ENCODE assay signal across 8 cellular contexts in the genomic region with DNA sequence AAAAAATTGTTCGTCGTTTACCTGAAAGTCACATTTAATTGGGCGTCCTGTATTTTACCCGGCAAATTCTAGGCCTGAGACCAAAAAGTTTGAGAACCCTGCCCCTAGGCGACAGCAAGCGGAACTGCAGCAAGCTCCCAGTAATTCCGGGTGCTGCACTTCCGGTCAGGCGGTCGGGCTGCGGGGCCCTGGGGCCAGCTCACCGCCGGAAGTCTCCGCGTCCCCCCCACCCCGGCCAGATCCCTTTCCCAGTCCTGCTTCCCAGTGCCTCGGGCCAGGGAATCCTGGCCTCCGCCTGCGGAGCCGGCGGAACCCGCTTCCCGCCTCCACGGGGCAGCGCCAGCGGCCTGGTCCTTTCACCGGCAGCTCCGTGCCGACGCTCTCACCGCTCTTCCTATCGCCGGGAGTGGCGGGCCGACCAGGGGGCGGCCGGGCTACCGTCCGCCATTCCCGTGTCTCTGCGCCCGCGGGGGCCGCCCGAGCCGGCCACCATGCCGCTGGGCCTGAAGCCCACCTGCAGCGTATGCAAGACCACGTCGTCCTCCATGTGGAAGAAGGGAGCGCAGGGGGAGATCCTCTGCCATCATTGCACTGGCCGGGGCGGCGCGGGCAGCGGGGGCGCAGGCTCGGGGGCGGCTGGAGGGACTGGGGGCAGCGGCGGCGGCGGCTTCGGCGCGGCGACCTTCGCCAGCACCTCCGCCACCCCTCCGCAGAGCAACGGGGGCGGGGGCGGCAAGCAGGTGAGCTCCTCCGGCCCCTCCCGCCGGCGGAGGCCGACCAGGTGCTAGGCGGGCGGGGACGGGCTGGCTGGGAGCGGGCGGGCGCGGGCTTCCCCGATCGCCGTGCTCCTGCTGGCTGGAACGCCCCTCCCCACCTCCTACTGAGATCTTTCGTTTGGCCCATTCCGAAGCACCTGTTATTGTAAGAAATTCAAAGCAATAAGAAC. TPM values are rescaled to one million over a fixed set of nuclear protein-coding genes. Genes with fewer than 3 reads are reported as not detected.
DNase-seq lines count a peak whose midpoint lies in the region; ATAC-seq and TF ChIP-seq lines count a peak whose summit lies in the region.

A gene with protein sequence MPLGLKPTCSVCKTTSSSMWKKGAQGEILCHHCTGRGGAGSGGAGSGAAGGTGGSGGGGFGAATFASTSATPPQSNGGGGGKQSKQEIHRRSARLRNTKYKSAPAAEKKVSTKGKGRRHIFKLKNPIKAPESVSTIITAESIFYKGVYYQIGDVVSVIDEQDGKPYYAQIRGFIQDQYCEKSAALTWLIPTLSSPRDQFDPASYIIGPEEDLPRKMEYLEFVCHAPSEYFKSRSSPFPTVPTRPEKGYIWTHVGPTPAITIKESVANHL (plus strand): TSS at position 244 of the 946 bp plus-strand sequence. CDS start 248 bp downstream, at position 492.

- peak; percentile 88 for ATAC-seq in GM19395 (IDR thresholded peaks at IDR 0.05; ENCODE audit: unreplicated experiment)
- peak; percentile 79 for ATAC-seq in HG03565 (IDR thresholded peaks at IDR 0.05; ENCODE audit: unreplicated experiment)

- peak; percentile 95 to 96 for TF ChIP-seq RAD21 in liver (IDR thresholded peaks at IDR 0.05)

- DNase-seq in CD4-positive, alpha-beta memory T cell = peak; percentile 81 to 86 (median 84)
- DNase-seq in NCI-H748 treated with DMSO at 0.1 percent for 48 hours (lab: John Stamatoyannopoulos, UW) (peak; percentile 91), dermis microvascular lymphatic vessel endothelial cell (ENCODE audit: low read depth in 2 of 2) (peak; percentile 86 to 93)
- DNase-seq in activated CD4-positive, alpha-beta T cell treated with anti-CD3 and anti-CD28 coated beads, Interleukin-2, amount 50 U/mL, for 48 hours = peak; percentile 76 to 85
- DNase-seq in stimulated activated CD4-positive, alpha-beta T cell treated with anti-CD3 and anti-CD28 coated beads, Interleukin-4, amount 100 ng/mL, for 24 hours = peak; percentile 86

- POLR2A ChIA-PET in CD4-positive, alpha-beta memory T cell (lab: Charles Lee; ENCODE audit: partially characterized antibody) = interaction anchor here (0.6 to 4.6 kb wide), 21 partner anchors 11 to 785 kb away, joined by 3 to 63 read pairs (median 6); a partner anchor contains a TSS

- H3K9me3 ChIP-seq in CD4-positive, alpha-beta memory T cell (ENCODE audit: control insufficient read depth in 1 of 2, low read length in 2 of 2) = no peaks in the 10 kb centered on the region
- no peaks in the 10 kb centered on the region for H3K9me3 ChIP-seq in liver (ENCODE audit: control insufficient read depth in 4 of 4, low read length in 3 of 4)

- peak within 1 kb of the TSS; percentile 92 to 98 (median 94) for H3K4me3 Mint-ChIP-seq in CD4-positive, alpha-beta memory T cell

- H3K9me3 Mint-ChIP-seq in CD4-positive, alpha-beta memory T cell = no peaks in the 10 kb centered on the region

- peaks cover 7 to 24% (median 13%) of the 10 kb centered on the region in 4 donors for H3K4me1 Mint-ChIP-seq in CD4-positive, alpha-beta memory T cell

- H3K27me3 Mint-ChIP-seq in CD4-positive, alpha-beta memory T cell = no peaks in the 10 kb centered on the region

- peak; percentile 99 for TF ChIP-seq CTCF in liver (IDR thresholded peaks at IDR 0.05; ENCODE audit: low read depth, low read length, missing input control)

- peak within 1 kb of the TSS; percentile 97 for H3K27ac ChIP-seq in CD4-positive, alpha-beta memory T cell (ENCODE audit: low read depth, low read length)
- H3K27ac ChIP-seq in liver (ENCODE audit: low read depth in 1 of 2, low read length in 2 of 2) = peak within 1 kb of the TSS; percentile 93 to 95

- H3K4me1 ChIP-seq in CD4-positive, alpha-beta memory T cell (ENCODE audit: insufficient read depth, low read length) = peaks cover 16% of the 10 kb centered on the region
- H3K4me1 ChIP-seq in liver (ENCODE audit: control insufficient read depth in 4 of 4, insufficient read depth in 4 of 4, low read length in 3 of 4) = peaks cover 0 to 9% (median 7%) of the 10 kb centered on the region in 4 donors

- H3K36me3 Mint-ChIP-seq in CD4-positive, alpha-beta memory T cell = peaks cover 6 to 19% of the 10 kb centered on the region in 2 donors

- intact Hi-C loops in CD4-positive, alpha-beta memory T cell (cut with micrococcal nuclease) = loop anchor here (1.0 to 10.0 kb wide), 12 partner anchors 23 to 1363 kb away; a partner anchor contains a TSS

- no peaks in the 10 kb centered on the region for H3K27me3 ChIP-seq in CD4-positive, alpha-beta memory T cell (ENCODE audit: insufficient read depth, low read length)
- H3K27me3 ChIP-seq in liver (ENCODE audit: control insufficient read depth in 4 of 4, insufficient read depth in 4 of 4, low read length in 3 of 4) = no peaks in the 10 kb centered on the region

- no peaks in the 10 kb centered on the region for H3K36me3 ChIP-seq in CD4-positive, alpha-beta memory T cell (ENCODE audit: insufficient read depth, low read length)
- peaks cover 3 to 22% (median 16%) of the 10 kb centered on the region in 4 donors for H3K36me3 ChIP-seq in liver (ENCODE audit: control insufficient read depth in 4 of 4, insufficient read depth in 3 of 4, low read depth in 1 of 4, low read length in 3 of 4)

- H3K27ac Mint-ChIP-seq in CD4-positive, alpha-beta memory T cell = peak within 1 kb of the TSS; percentile 98 to 99 (median 98)

- CTCF ChIA-PET in CD4-positive, alpha-beta memory T cell (lab: Charles Lee; ENCODE audit: partially characterized antibody) = interaction anchor here (0.7 to 6.0 kb wide), 30 partner anchors 10 to 799 kb away, joined by 3 to 123 read pairs (median 4); a partner anchor contains a TSS

- under 1% methylated on average over 91 of the region's 91 CpGs for WGBS in liver

- H3K4me3 ChIP-seq in CD4-positive, alpha-beta memory T cell (ENCODE audit: low read length in 2 of 2) = peak within 1 kb of the TSS; percentile 68 to 74
- H3K4me3 ChIP-seq in liver (ENCODE audit: low read depth in 1 of 3, low read length in 3 of 3) = peak within 1 kb of the TSS; percentile 82 to 98 (median 96)

- H3K9ac ChIP-seq in liver (ENCODE audit: low read depth in 1 of 2, low read length in 2 of 2) = peak within 1 kb of the TSS; percentile 97 to 98

TF ChIP-seq in liver, 16 proteins besides CTCF, POLR2A, EP300 and RAD21:
- TF ChIP-seq YY1 (IDR thresholded peaks at IDR 0.05) (peak; percentile 61), FOXA1 (IDR thresholded peaks at IDR 0.05) (no peak), RXRA (IDR thresholded peaks at IDR 0.05) (no peak), GABPA (IDR thresholded peaks at IDR 0.05 in 1 of 2, conservative IDR thresholded peaks at IDR 0.05 in 1 of 2) (peak; percentile 93 to 97), HNF4A (conservative IDR thresholded peaks at IDR 0.05) (peak in 1 of 2 donors; percentile 15), SP1 (IDR thresholded peaks at IDR 0.05) (peak; percentile 45), TAF1 (conservative IDR thresholded peaks at IDR 0.05) (no peak), EGR1 (IDR thresholded peaks at IDR 0.05; ENCODE audit: low read depth in 2 of 2) (peak in 1 of 2 donors; percentile 16), NR2F2 (IDR thresholded peaks at IDR 0.05) (no peak)
- TF ChIP-seq, protein P1, sequence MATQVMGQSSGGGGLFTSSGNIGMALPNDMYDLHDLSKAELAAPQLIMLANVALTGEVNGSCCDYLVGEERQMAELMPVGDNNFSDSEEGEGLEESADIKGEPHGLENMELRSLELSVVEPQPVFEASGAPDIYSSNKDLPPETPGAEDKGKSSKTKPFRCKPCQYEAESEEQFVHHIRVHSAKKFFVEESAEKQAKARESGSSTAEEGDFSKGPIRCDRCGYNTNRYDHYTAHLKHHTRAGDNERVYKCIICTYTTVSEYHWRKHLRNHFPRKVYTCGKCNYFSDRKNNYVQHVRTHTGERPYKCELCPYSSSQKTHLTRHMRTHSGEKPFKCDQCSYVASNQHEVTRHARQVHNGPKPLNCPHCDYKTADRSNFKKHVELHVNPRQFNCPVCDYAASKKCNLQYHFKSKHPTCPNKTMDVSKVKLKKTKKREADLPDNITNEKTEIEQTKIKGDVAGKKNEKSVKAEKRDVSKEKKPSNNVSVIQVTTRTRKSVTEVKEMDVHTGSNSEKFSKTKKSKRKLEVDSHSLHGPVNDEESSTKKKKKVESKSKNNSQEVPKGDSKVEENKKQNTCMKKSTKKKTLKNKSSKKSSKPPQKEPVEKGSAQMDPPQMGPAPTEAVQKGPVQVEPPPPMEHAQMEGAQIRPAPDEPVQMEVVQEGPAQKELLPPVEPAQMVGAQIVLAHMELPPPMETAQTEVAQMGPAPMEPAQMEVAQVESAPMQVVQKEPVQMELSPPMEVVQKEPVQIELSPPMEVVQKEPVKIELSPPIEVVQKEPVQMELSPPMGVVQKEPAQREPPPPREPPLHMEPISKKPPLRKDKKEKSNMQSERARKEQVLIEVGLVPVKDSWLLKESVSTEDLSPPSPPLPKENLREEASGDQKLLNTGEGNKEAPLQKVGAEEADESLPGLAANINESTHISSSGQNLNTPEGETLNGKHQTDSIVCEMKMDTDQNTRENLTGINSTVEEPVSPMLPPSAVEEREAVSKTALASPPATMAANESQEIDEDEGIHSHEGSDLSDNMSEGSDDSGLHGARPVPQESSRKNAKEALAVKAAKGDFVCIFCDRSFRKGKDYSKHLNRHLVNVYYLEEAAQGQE (IDR thresholded peaks at IDR 0.05) = peak; percentile 73
- TF ChIP-seq, protein P2, sequence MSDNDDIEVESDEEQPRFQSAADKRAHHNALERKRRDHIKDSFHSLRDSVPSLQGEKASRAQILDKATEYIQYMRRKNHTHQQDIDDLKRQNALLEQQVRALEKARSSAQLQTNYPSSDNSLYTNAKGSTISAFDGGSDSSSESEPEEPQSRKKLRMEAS (IDR thresholded peaks at IDR 0.05) = peak; percentile 47

RNA-seq across cellular contexts. Expression of the gene that starts here (rescaled TPM):
- total RNA-seq in CD4-positive, alpha-beta memory T cell = 10 to 100 TPM; 31.9 to 34.8 TPM
- 1 to 10 TPM; 5.1 to 7.8 TPM for polyA plus RNA-seq in CD4-positive, alpha-beta memory T cell
- total RNA-seq in dermis microvascular lymphatic vessel endothelial cell (10.4 and 15.0 TPM in 2 replicates), liver (10 to 100 TPM; 12.4 to 22.8 TPM)
- 1 to 10 TPM; 7.8 to 9.3 TPM for polyA plus RNA-seq in liver

Comparison
In these comparisons a context has a peak if more than half of its experiments do, and no peak if none do; other contexts are left out.
1. Peak in every context shown above with its lines: DNase-seq, ATAC-seq, H3K4me3 ChIP-seq and H3K27ac ChIP-seq.